8 cellular contexts compared by ENCODE assay signal in the genomic region with DNA sequence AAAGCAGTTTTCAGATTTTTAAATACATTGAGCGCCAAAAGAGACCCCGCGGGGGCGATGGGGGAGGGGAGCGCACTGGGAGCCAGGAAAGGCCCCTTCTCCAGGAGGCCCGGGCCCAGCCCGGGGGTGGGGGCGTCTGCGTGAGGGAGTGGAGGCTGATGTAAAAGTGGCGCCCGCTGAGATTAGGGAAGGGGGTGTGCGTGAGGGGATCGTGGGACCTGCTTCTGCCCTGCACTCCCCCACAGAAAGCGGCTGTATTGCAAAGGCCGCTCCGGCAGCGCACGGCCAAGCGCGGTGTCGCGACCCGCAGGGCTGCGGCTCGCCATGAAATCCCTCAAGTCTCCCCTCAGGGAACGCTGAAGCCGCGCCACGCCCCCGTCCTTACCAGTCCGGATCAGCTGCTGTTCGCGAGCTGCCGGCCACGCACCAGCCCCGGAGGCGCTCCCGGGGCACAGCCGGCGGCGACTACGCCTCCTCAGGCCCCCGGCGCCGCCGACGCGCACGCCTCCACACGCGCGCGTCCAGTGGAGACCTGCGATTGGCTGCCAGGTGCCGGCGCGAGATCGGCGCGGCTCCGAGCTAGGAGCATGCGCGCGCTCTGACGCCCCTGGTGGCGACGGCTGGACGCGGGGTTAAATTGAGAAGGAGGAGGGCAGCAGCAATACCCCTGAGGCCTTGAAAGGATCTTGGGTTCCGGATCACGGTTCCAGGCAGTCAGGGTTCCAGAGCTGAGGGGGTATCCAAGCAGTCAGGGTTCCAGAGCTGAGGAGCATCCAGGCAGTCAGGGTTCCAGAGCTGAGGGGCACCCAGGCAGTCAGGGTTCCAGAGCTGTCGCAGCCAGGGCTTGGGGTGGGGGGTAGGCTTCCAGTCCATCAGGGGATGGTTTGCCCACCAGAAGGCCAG. TPM values are rescaled to one million over a fixed set of nuclear protein-coding genes. Genes with fewer than 3 reads are reported as not detected.
DNase-seq lines count a peak whose midpoint lies in the region; ATAC-seq and TF ChIP-seq lines count a peak whose summit lies in the region.

A gene with protein sequence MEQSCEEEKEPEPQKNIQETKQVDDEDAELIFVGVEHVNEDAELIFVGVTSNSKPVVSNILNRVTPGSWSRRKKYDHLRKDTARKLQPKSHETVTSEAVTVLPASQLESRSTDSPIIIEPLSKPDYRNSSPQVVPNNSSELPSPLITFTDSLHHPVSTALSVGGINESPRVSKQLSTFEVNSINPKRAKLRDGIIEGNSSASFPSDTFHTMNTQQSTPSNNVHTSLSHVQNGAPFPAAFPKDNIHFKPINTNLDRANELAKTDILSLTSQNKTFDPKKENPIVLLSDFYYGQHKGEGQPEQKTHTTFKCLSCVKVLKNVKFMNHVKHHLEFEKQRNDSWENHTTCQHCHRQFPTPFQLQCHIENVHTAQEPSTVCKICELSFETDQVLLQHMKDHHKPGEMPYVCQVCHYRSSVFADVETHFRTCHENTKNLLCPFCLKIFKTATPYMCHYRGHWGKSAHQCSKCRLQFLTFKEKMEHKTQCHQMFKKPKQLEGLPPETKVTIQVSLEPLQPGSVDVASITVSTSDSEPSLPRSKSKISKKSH (minus strand): TSS at position 469 of the 903 bp plus-strand sequence. CDS start 19,344 bp downstream, outside the sequence.

- peaks cover 9% of the 10 kb centered on the region for H3K36me3 ChIP-seq in A673 (ENCODE audit: insufficient read depth, low read length, poor library complexity, severe bottlenecking)
- no peaks in the 10 kb centered on the region for H3K36me3 ChIP-seq in effector memory CD4-positive, alpha-beta T cell (ENCODE audit: control insufficient read depth, insufficient read depth, low read length)
- H3K36me3 ChIP-seq in mesodermal cell (ENCODE audit: control insufficient read depth, insufficient read depth, low read length) = peaks cover 30% of the 10 kb centered on the region

- H3K27ac Mint-ChIP-seq in activated CD4-positive, alpha-beta memory T cell treated with anti-CD3 and anti-CD28 coated beads for 36 hours = no peak within 1 kb of the TSS

- DNase-seq in A673 (ENCODE audit: low spot score) (peak; percentile 95), NCI-H460 (ENCODE audit: extremely low read depth, low read depth) (peak; percentile 73)
- peak; percentile 90 for DNase-seq in activated CD4-positive, alpha-beta memory T cell treated with anti-CD3 and anti-CD28 coated beads for 36 hours
- peak; percentile 47 to 67 (median 64) for DNase-seq in effector memory CD4-positive, alpha-beta T cell
- DNase-seq in stimulated activated CD8-positive, alpha-beta memory T cell treated with anti-CD3 and anti-CD28 coated beads, Interleukin-15, amount 100 ng/mL, for 24 hours (ENCODE audit: low read depth) = peak; percentile 63

- WGBS in mesodermal cell (ENCODE audit: insufficient coverage in 2 of 2), 2 experiments = 1 to 3% methylated on average over 52 to 56 of the region's 72 CpGs

- CTCF ChIA-PET in A673 (lab: Charles Lee) = interaction anchor here (0.8 kb wide), 1 partner anchor 50 kb away, joined by 4 read pairs; a partner anchor contains a TSS
- CTCF ChIA-PET in activated CD4-positive, alpha-beta memory T cell treated with anti-CD3 and anti-CD28 coated beads for 36 hours (lab: Charles Lee) = interaction anchor here (0.6 to 1.5 kb wide), 16 partner anchors 12 to 659 kb away, joined by 3 to 10 read pairs (median 4); a partner anchor contains a TSS

- H3K4me1 Mint-ChIP-seq in activated CD4-positive, alpha-beta memory T cell treated with anti-CD3 and anti-CD28 coated beads for 36 hours (ENCODE audit: low read depth) = peaks cover 18% of the 10 kb centered on the region

- peaks cover 3% of the 10 kb centered on the region for H3K27me3 Mint-ChIP-seq in activated CD4-positive, alpha-beta memory T cell treated with anti-CD3 and anti-CD28 coated beads for 36 hours

- peaks cover 20% of the 10 kb centered on the region for H3K27me3 ChIP-seq in A673 (replicated peaks; ENCODE audit: insufficient read depth, low read depth, low read length, poor library complexity)
- H3K27me3 ChIP-seq in effector memory CD4-positive, alpha-beta T cell (replicated peaks; ENCODE audit: control insufficient read depth, insufficient read depth, low read length, poor library complexity, severe bottlenecking) = no peaks in the 10 kb centered on the region

- intact Hi-C loops in A673 (cut with micrococcal nuclease; ENCODE audit: unreplicated experiment) = no loop called here
- intact Hi-C loops in activated CD4-positive, alpha-beta memory T cell treated with anti-CD3 and anti-CD28 coated beads for 36 hours (cut with micrococcal nuclease) = no loop called here

- ATAC-seq in GM18520 (IDR thresholded peaks at IDR 0.05; ENCODE audit: unreplicated experiment) (peak; percentile 59), HG03108 (IDR thresholded peaks at IDR 0.05; ENCODE audit: unreplicated experiment) (peak; percentile 91)

- H3K9me3 Mint-ChIP-seq in activated CD4-positive, alpha-beta memory T cell treated with anti-CD3 and anti-CD28 coated beads for 36 hours = peaks cover 11% of the 10 kb centered on the region

- peak within 1 kb of the TSS; percentile 71 for H3K27ac ChIP-seq in A673 (ENCODE audit: low read depth, low read length, poor library complexity, severe bottlenecking)
- H3K27ac ChIP-seq in effector memory CD4-positive, alpha-beta T cell (ENCODE audit: insufficient read depth, low read length, poor library complexity, severe bottlenecking) = peak within 1 kb of the TSS; percentile 33
- H3K27ac ChIP-seq in mesodermal cell (ENCODE audit: low read depth, low read length, severe bottlenecking) = no peak within 1 kb of the TSS

- POLR2A ChIA-PET in A673 (lab: Charles Lee; ENCODE audit: low non-redundant PET) = no interaction called here
- POLR2A ChIA-PET in activated CD4-positive, alpha-beta memory T cell treated with anti-CD3 and anti-CD28 coated beads for 36 hours (lab: Charles Lee) = no interaction called here

- H3K4me1 ChIP-seq in A673 (ENCODE audit: insufficient read depth, low read length, poor library complexity, severe bottlenecking) (peaks cover 4% of the 10 kb centered on the region), mesodermal cell (ENCODE audit: control insufficient read depth, insufficient read depth, low read length, poor library complexity, severe bottlenecking) (peaks cover 4% of the 10 kb centered on the region)
- H3K4me1 ChIP-seq in effector memory CD4-positive, alpha-beta T cell (ENCODE audit: control insufficient read depth, insufficient read depth, low read length, poor library complexity, severe bottlenecking) = peaks cover 6% of the 10 kb centered on the region

- BruUV-seq in A673 (replicated peaks; lab: Mats Ljungman, UMichigan) = no TSS peak

- H3K4me3 Mint-ChIP-seq in activated CD4-positive, alpha-beta memory T cell treated with anti-CD3 and anti-CD28 coated beads for 36 hours = peak within 1 kb of the TSS; percentile 65

- peaks cover 19% of the 10 kb centered on the region for H3K36me3 Mint-ChIP-seq in activated CD4-positive, alpha-beta memory T cell treated with anti-CD3 and anti-CD28 coated beads for 36 hours

- TF ChIP-seq CTCF in A673 (conservative IDR thresholded peaks at IDR 0.05; ENCODE audit: low read depth, low read length) = peak; percentile 83

- H3K4me3 ChIP-seq in A673 (ENCODE audit: low read depth, low read length, poor library complexity, severe bottlenecking) (peak within 1 kb of the TSS; percentile 80), mesodermal cell (ENCODE audit: extremely low read depth, insufficient read depth, low read length, poor library complexity, severe bottlenecking) (peak within 1 kb of the TSS; percentile 83)
- peak within 1 kb of the TSS; percentile 80 for H3K4me3 ChIP-seq in effector memory CD4-positive, alpha-beta T cell (ENCODE audit: insufficient read depth, low read depth, low read length, poor library complexity, severe bottlenecking)

- H3K9me3 ChIP-seq in A673 (ENCODE audit: low read depth, low read length, poor library complexity, severe bottlenecking) (no peaks in the 10 kb centered on the region), mesodermal cell (ENCODE audit: control insufficient read depth, low read length) (peaks cover 9% of the 10 kb centered on the region)
- H3K9me3 ChIP-seq in effector memory CD4-positive, alpha-beta T cell (ENCODE audit: control insufficient read depth, low read length) = no peaks in the 10 kb centered on the region

RNA-seq across cellular contexts. Expression of the gene that starts here (rescaled TPM):
- total RNA-seq in A673 (2021) = 7.7 and 7.8 TPM in 2 replicates
- 3.1 and 3.9 TPM in 2 replicates for total RNA-seq in NCI-H460 (2014; rRNA removed; shearing (Covaris generic))
- polyA plus RNA-seq in NCI-H460 (2014; cell fraction: nucleus; rRNA removed) = 0.24 and 2.0 TPM in 2 replicates
- total RNA-seq in activated CD4-positive, alpha-beta memory T cell treated with anti-CD3 and anti-CD28 coated beads for 36 hours = 1 to 10 TPM; 2.1 to 2.4 TPM
- polyA plus RNA-seq in mesodermal cell (2013, experiment 1 of 2) = 4.4 TPM
- polyA plus RNA-seq in mesodermal cell (2013, experiment 2 of 2) = 4.0 TPM
